ENCODE assay signal across 1 cellular context in genomic region chr1:52629667-52630066, GRCh38.
TF ChIP-seq lines count a peak whose summit lies in the region.

No MANE protein-coding gene starts in this region.

TF ChIP-seq in HepG2, 621 proteins besides CTCF, POLR2A, EP300 and RAD21:
- TF ChIP-seq CBX5 (CRISPR knock-in tag; IDR thresholded peaks at IDR 0.05; ENCODE audit: borderline replicate concordance) (no peak), TBL1XR1 (IDR thresholded peaks at IDR 0.05; ENCODE audit: borderline replicate concordance, low read length, partially characterized antibody) (no peak), ZNF619 (CRISPR knock-in tag; IDR thresholded peaks at IDR 0.05) (no peak), ZSCAN30 (CRISPR knock-in tag; IDR thresholded peaks at IDR 0.05) (no peak), ZEB1 (IDR thresholded peaks at IDR 0.05; ENCODE audit: insufficient replicate concordance, low read depth) (no peak), ZNF329 (CRISPR knock-in tag; IDR thresholded peaks at IDR 0.05; ENCODE audit: low read depth) (no peak), ZBTB10 (CRISPR knock-in tag; IDR thresholded peaks at IDR 0.05; ENCODE audit: borderline replicate concordance) (no peak), HOXA5 (CRISPR knock-in tag; IDR thresholded peaks at IDR 0.05) (no peak), SOX6 (IDR thresholded peaks at IDR 0.05) (no peak), SOX6 (CRISPR knock-in tag; IDR thresholded peaks at IDR 0.05) (no peak), MAFG (CRISPR knock-in tag; IDR thresholded peaks at IDR 0.05) (no peak), PRPF4 (IDR thresholded peaks at IDR 0.05; ENCODE audit: low read depth, low read length, poor library complexity, severe bottlenecking) (no peak), ZNF501 (CRISPR knock-in tag; IDR thresholded peaks at IDR 0.05) (peak; percentile 2; the same call in 1 of the 2 replicates), KDM5A (IDR thresholded peaks at IDR 0.05; ENCODE audit: borderline replicate concordance, low read length) (no peak), HCFC1 (IDR thresholded peaks at IDR 0.05; ENCODE audit: low read depth, low read length) (no peak), KDM1A (CRISPR knock-in tag; IDR thresholded peaks at IDR 0.05) (peak; percentile 59; the same call in 1 of the 2 replicates), CERS6 (CRISPR knock-in tag; IDR thresholded peaks at IDR 0.05) (no peak), MIER2 (CRISPR knock-in tag; IDR thresholded peaks at IDR 0.05) (no peak), ZNF180 (CRISPR knock-in tag; IDR thresholded peaks at IDR 0.05; ENCODE audit: borderline replicate concordance, low read depth) (no peak), ZNF629 (CRISPR knock-in tag; conservative IDR thresholded peaks at IDR 0.05) (peak; percentile 96), CHCHD3 (CRISPR knock-in tag; IDR thresholded peaks at IDR 0.05) (no peak), ZNF101 (CRISPR knock-in tag; IDR thresholded peaks at IDR 0.05; ENCODE audit: borderline replicate concordance, low read depth) (no peak), ZNF878 (CRISPR knock-in tag; IDR thresholded peaks at IDR 0.05) (no peak), PAWR (CRISPR knock-in tag; IDR thresholded peaks at IDR 0.05; ENCODE audit: borderline replicate concordance) (no peak), CHD4 (IDR thresholded peaks at IDR 0.05; ENCODE audit: borderline replicate concordance, low read length) (peak; percentile 95), USF2 (IDR thresholded peaks at IDR 0.05; ENCODE audit: low read depth, low read length) (no peak), USF2 (CRISPR knock-in tag; IDR thresholded peaks at IDR 0.05; ENCODE audit: borderline replicate concordance) (peak; percentile 12; the same call in 1 of the 2 replicates), ZNF550 (CRISPR knock-in tag; IDR thresholded peaks at IDR 0.05; ENCODE audit: borderline replicate concordance) (no peak), SNAPC2 (CRISPR knock-in tag; IDR thresholded peaks at IDR 0.05) (no peak), RFXAP (CRISPR knock-in tag; IDR thresholded peaks at IDR 0.05; ENCODE audit: borderline replicate concordance) (no peak), ZFP1 (CRISPR knock-in tag; IDR thresholded peaks at IDR 0.05) (no peak), ZFP62 (CRISPR knock-in tag; IDR thresholded peaks at IDR 0.05) (no peak), SRSF4 (IDR thresholded peaks at IDR 0.05; ENCODE audit: low read depth, low read length, poor library complexity, severe bottlenecking) (no peak), ZMYM3 (CRISPR knock-in tag; IDR thresholded peaks at IDR 0.05) (peak; percentile 88), MYC (CRISPR knock-in tag; IDR thresholded peaks at IDR 0.05; ENCODE audit: borderline replicate concordance) (no peak), TGIF2 (CRISPR knock-in tag; IDR thresholded peaks at IDR 0.05) (no peak), TERF1 (CRISPR knock-in tag; IDR thresholded peaks at IDR 0.05) (no peak), ZFP37 (CRISPR knock-in tag; IDR thresholded peaks at IDR 0.05; ENCODE audit: borderline replicate concordance) (no peak), ATAD3A (CRISPR knock-in tag; IDR thresholded peaks at IDR 0.05) (no peak), SAP130 (CRISPR knock-in tag; IDR thresholded peaks at IDR 0.05; ENCODE audit: low read depth) (0 out of 2 replicates have a peak, but pooled peaks have one; percentile 2), ZNF605 (CRISPR knock-in tag; IDR thresholded peaks at IDR 0.05) (no peak), ZNF75D (CRISPR knock-in tag; IDR thresholded peaks at IDR 0.05; ENCODE audit: borderline replicate concordance) (no peak), SALL2 (CRISPR knock-in tag; IDR thresholded peaks at IDR 0.05) (no peak)
- TF ChIP-seq, protein P1, sequence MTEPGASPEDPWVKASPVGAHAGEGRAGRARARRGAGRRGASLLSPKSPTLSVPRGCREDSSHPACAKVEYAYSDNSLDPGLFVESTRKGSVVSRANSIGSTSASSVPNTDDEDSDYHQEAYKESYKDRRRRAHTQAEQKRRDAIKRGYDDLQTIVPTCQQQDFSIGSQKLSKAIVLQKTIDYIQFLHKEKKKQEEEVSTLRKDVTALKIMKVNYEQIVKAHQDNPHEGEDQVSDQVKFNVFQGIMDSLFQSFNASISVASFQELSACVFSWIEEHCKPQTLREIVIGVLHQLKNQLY (CRISPR knock-in tag; IDR thresholded peaks at IDR 0.05), result no peak
- TF ChIP-seq, protein P2, sequence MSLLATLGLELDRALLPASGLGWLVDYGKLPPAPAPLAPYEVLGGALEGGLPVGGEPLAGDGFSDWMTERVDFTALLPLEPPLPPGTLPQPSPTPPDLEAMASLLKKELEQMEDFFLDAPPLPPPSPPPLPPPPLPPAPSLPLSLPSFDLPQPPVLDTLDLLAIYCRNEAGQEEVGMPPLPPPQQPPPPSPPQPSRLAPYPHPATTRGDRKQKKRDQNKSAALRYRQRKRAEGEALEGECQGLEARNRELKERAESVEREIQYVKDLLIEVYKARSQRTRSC (CRISPR knock-in tag; IDR thresholded peaks at IDR 0.05; ENCODE audit: low read depth), result no peak
- TF ChIP-seq, protein P3, sequence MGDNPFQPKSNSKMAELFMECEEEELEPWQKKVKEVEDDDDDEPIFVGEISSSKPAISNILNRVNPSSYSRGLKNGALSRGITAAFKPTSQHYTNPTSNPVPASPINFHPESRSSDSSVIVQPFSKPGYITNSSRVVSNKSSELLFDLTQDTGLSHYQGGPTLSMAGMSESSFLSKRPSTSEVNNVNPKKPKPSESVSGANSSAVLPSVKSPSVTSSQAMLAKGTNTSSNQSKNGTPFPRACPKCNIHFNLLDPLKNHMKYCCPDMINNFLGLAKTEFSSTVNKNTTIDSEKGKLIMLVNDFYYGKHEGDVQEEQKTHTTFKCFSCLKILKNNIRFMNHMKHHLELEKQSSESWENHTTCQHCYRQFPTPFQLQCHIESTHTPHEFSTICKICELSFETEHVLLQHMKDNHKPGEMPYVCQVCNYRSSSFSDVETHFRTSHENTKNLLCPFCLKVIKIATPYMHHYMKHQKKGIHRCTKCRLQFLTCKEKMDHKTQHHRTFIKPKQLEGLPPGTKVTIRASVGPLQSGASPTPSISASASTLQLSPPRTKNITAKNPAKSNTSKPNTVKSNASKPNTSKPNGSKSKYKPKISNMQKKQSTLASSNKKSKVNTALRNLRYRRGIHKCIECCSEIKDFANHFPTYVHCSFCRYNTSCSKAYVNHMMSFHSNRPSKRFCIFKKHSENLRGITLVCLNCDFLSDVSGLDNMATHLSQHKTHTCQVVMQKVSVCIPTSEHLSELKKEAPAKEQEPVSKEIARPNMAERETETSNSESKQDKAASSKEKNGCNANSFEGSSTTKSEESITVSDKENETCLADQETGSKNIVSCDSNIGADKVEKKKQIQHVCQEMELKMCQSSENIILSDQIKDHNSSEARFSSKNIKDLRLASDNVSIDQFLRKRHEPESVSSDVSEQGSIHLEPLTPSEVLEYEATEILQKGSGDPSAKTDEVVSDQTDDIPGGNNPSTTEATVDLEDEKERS (CRISPR knock-in tag; IDR thresholded peaks at IDR 0.05), result no peak
- TF ChIP-seq, protein P4, sequence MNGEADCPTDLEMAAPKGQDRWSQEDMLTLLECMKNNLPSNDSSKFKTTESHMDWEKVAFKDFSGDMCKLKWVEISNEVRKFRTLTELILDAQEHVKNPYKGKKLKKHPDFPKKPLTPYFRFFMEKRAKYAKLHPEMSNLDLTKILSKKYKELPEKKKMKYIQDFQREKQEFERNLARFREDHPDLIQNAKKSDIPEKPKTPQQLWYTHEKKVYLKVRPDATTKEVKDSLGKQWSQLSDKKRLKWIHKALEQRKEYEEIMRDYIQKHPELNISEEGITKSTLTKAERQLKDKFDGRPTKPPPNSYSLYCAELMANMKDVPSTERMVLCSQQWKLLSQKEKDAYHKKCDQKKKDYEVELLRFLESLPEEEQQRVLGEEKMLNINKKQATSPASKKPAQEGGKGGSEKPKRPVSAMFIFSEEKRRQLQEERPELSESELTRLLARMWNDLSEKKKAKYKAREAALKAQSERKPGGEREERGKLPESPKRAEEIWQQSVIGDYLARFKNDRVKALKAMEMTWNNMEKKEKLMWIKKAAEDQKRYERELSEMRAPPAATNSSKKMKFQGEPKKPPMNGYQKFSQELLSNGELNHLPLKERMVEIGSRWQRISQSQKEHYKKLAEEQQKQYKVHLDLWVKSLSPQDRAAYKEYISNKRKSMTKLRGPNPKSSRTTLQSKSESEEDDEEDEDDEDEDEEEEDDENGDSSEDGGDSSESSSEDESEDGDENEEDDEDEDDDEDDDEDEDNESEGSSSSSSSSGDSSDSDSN (CRISPR knock-in tag; IDR thresholded peaks at IDR 0.05), result 0 out of 2 replicates have a peak, but pooled peaks have one; percentile 14
- TF ChIP-seq, protein P5, sequence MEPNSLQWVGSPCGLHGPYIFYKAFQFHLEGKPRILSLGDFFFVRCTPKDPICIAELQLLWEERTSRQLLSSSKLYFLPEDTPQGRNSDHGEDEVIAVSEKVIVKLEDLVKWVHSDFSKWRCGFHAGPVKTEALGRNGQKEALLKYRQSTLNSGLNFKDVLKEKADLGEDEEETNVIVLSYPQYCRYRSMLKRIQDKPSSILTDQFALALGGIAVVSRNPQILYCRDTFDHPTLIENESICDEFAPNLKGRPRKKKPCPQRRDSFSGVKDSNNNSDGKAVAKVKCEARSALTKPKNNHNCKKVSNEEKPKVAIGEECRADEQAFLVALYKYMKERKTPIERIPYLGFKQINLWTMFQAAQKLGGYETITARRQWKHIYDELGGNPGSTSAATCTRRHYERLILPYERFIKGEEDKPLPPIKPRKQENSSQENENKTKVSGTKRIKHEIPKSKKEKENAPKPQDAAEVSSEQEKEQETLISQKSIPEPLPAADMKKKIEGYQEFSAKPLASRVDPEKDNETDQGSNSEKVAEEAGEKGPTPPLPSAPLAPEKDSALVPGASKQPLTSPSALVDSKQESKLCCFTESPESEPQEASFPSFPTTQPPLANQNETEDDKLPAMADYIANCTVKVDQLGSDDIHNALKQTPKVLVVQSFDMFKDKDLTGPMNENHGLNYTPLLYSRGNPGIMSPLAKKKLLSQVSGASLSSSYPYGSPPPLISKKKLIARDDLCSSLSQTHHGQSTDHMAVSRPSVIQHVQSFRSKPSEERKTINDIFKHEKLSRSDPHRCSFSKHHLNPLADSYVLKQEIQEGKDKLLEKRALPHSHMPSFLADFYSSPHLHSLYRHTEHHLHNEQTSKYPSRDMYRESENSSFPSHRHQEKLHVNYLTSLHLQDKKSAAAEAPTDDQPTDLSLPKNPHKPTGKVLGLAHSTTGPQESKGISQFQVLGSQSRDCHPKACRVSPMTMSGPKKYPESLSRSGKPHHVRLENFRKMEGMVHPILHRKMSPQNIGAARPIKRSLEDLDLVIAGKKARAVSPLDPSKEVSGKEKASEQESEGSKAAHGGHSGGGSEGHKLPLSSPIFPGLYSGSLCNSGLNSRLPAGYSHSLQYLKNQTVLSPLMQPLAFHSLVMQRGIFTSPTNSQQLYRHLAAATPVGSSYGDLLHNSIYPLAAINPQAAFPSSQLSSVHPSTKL (CRISPR knock-in tag; IDR thresholded peaks at IDR 0.05), result no peak
